9 cellular contexts compared by ENCODE assay signal in genomic region chr15:74317820-74318375, GRCh38. TPM values are rescaled to one million over a fixed set of nuclear protein-coding genes. Genes with fewer than 3 reads are reported as not detected.
DNase-seq lines count a peak whose midpoint lies in the region; ATAC-seq lines count a peak whose summit lies in the region.
"Had no signal": no experiment of that assay in that cellular context is flagged by ENCODE, and none has a peak within 500 bp of the region (broad histone marks: within the 10 kb centered on the region; RNA-seq: fewer than 3 reads in every experiment).

No MANE protein-coding gene starts in this region.

- intact Hi-C loops in sciatic nerve (cut with DNase I) (no loop called here), posterior cingulate gyrus (cut with DNase I) (no loop called here)

- peak; percentile 83 for ATAC-seq in sciatic nerve
- ATAC-seq in HG03196 (IDR thresholded peaks at IDR 0.05; ENCODE audit: unreplicated experiment): no peak
- ATAC-seq: HCT116 had no signal

- DNase-seq in ELR (ENCODE audit: low read depth) (peak; percentile 82), NCI-H524 (lab: John Stamatoyannopoulos, UW) (peak; percentile 82 to 89), fibroblast of peridontal ligament (ENCODE audit: extremely low read depth) (peak; percentile 97), sciatic nerve (ENCODE audit: low spot score) (peak; percentile 89), DMS114 treated with DMSO at 0.1 percent for 48 hours (lab: John Stamatoyannopoulos, UW; ENCODE audit: unreplicated experiment) (no peak), posterior cingulate gyrus (no peak)
- DNase-seq in stimulated activated CD4-positive, alpha-beta T cell treated with anti-CD3 and anti-CD28 coated beads, Interleukin-15, amount 100 ng/mL, for 24 hours: no peak

RNA-seq across cellular contexts. Expression of gene CYP11A1, which starts 49.5 kb away (rescaled TPM):
- 4.3 TPM for total RNA-seq in sciatic nerve

Comparison
In these comparisons a context has a peak if more than half of its experiments do, and no peak if none do; other contexts are left out.
1. DNase-seq: peak in ELR (single experiment), NCI-H524 (2 of 2), fibroblast of peridontal ligament (single experiment) and sciatic nerve (single experiment); none in DMS114 treated with DMSO at 0.1 percent for 48 hours (single experiment), posterior cingulate gyrus (0 of 10) and stimulated activated CD4-positive, alpha-beta T cell treated with anti-CD3 and anti-CD28 coated beads, Interleukin-15, amount 100 ng/mL, for 24 hours (single experiment).